ENCODE assay signal across 3 cellular contexts in genomic region chr1:223454959-223455358, GRCh38.
"Had no signal": no experiment of that assay in that cellular context is flagged by ENCODE, and none has a peak within 500 bp of the region (broad histone marks: within the 10 kb centered on the region; RNA-seq: fewer than 3 reads in every experiment).

No MANE protein-coding gene starts in this region.

- H3K4me3 ChIP-seq: GM12878 had no signal

- DNase-seq: GDM1, GF-D8 had no signal

- ATAC-seq: GM12878 had no signal
